In the genomic region with DNA sequence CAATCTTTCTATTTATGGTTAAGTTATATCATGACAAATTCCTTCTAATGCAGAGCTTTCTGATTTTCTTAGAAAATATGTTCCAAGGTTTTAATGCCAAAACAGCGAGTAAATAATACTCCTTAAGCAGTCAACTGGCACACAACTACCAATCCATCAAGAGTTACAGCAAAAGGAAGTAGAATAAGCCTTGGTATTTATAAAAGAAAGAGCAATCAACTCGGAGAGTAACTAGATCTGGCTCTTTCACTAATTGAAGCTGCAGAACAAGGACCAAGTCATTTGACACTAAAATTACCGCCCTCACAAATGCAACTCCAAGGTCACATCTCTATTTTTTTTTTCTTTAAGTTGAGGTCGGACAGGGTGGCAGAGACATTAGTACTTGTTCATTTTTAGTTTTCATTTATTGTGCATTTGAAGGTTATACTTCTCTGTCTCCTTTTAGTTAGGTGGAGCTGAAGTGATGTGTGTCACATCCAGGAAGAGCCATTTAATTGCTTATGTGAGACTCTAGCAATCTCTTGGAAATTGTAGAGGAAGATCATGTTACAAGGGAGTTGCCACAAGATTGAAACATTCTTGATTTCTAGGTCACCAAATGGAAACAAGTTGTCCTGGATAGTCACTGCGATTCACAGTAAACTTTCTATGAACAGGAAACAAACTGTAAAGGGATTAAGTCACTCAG, we compare ENCODE assay signal across 17 cellular contexts.
DNase-seq lines count a peak whose midpoint lies in the region; ATAC-seq, FAIRE-seq and TF ChIP-seq lines count a peak whose summit lies in the region.
"Had no signal": no experiment of that assay in that cellular context is flagged by ENCODE, and none has a peak within 500 bp of the region (broad histone marks: within the 10 kb centered on the region; RNA-seq: fewer than 3 reads in every experiment).

No MANE protein-coding gene starts in this region.

- 44 to 57% (median 48%) methylated on average over 5 of the region's 5 CpGs for WGBS in heart left ventricle, 4 donors
- WGBS in urinary bladder = 51% methylated on average over 5 of the region's 5 CpGs

- no peak overlapping the region for H3K27ac Mint-ChIP-seq in astrocyte (ENCODE audit: unreplicated experiment)

- no peak overlapping the region for H3K27ac ChIP-seq in heart left ventricle
- no peak overlapping the region for H3K27ac ChIP-seq in astrocyte (ENCODE audit: low read depth, low read length)
- peak overlapping the region; percentile 45 for H3K27ac ChIP-seq in urinary bladder (ENCODE audit: low read depth)
- H3K27ac ChIP-seq: A549, parathyroid adenoma had no signal

- TF ChIP-seq CTCF in heart left ventricle (IDR thresholded peaks at IDR 0.05) = no peak
- no peak for TF ChIP-seq CTCF in astrocyte (IDR thresholded peaks at IDR 0.05; ENCODE audit: insufficient read depth, low read depth, low read length)
- no peak for TF ChIP-seq CTCF in BE2C (IDR thresholded peaks at IDR 0.05; ENCODE audit: low read depth, low read length)

- peak; percentile 26 for FAIRE-seq in astrocyte (lab: Jason Lieb, UNC)
- FAIRE-seq: A549 had no signal

- no peak overlapping the region for H2AFZ ChIP-seq in astrocyte (ENCODE audit: low read depth, low read length)
- H2AFZ ChIP-seq: parathyroid adenoma had no signal

- H3K4me1 ChIP-seq in heart left ventricle (peaks cover 0 to 5% (median 0%) of the 10 kb centered on the region in 12 donors), astrocyte (ENCODE audit: insufficient read depth, low read length) (no peaks in the 10 kb centered on the region), urinary bladder (ENCODE audit: insufficient read depth) (no peaks in the 10 kb centered on the region), BE2C (peaks cover 11% of the 10 kb centered on the region)
- H3K4me1 ChIP-seq: A549, parathyroid adenoma had no signal

- intact Hi-C loops in heart left ventricle (cut with DNase I) = no loop called here
- intact Hi-C loops in left cardiac atrium (cut with DNase I) = no loop called here

- TF ChIP-seq POLR2A in heart left ventricle (IDR thresholded peaks at IDR 0.05) = no peak

- H3K9me3 Mint-ChIP-seq in astrocyte (ENCODE audit: unreplicated experiment) = no peaks in the 10 kb centered on the region

- no peaks in the 10 kb centered on the region for H4K20me1 ChIP-seq in astrocyte (ENCODE audit: insufficient read depth, low read length)

- no peaks in the 10 kb centered on the region for H3K36me3 Mint-ChIP-seq in astrocyte (ENCODE audit: low read depth, unreplicated experiment)

- ATAC-seq in heart left ventricle = peak in 3 of 4 donors; percentile 20 to 54 (median 37)
- no peak for ATAC-seq in left cardiac atrium
- ATAC-seq: A549 had no signal

- H3K4me3 Mint-ChIP-seq in astrocyte (ENCODE audit: unreplicated experiment) = no peak overlapping the region

- H3K9ac ChIP-seq in astrocyte (ENCODE audit: low read length) = no peak overlapping the region
- H3K9ac ChIP-seq: parathyroid adenoma had no signal

- H3K4me2 ChIP-seq in astrocyte (ENCODE audit: low read length) = no peak overlapping the region
- H3K4me2 ChIP-seq: A549 had no signal

- H3K36me3 ChIP-seq in heart left ventricle = no peaks in the 10 kb centered on the region
- no peaks in the 10 kb centered on the region for H3K36me3 ChIP-seq in astrocyte (ENCODE audit: insufficient read depth, low read length)
- no peaks in the 10 kb centered on the region for H3K36me3 ChIP-seq in urinary bladder (ENCODE audit: insufficient read depth)
- H3K36me3 ChIP-seq in BE2C = no peaks in the 10 kb centered on the region

- H3K27me3 Mint-ChIP-seq in astrocyte (ENCODE audit: low read depth, unreplicated experiment) = no peaks in the 10 kb centered on the region

- H3K4me3 ChIP-seq in heart left ventricle (no peak overlapping the region), astrocyte (ENCODE audit: insufficient read depth, low read depth, low read length) (no peak overlapping the region), urinary bladder (ENCODE audit: low read depth, low read length) (no peak overlapping the region), BE2C (ENCODE audit: low read depth, low read length) (no peak overlapping the region)
- H3K4me3 ChIP-seq: A549 had no signal

- DNase-seq in heart left ventricle (no peak), left cardiac atrium (no peak), astrocyte (ENCODE audit: low read depth) (no peak), hepatic stellate cell (ENCODE audit: low spot score) (peak; percentile 4), activated gamma-delta T cell (lab: John Stamatoyannopoulos, UW) (no peak), BE2C (no peak)
- no peak for DNase-seq in stimulated activated CD4-positive, alpha-beta T cell treated with anti-CD3 and anti-CD28 coated beads, Interleukin-4, amount 100 ng/mL, for 24 hours
- DNase-seq: activated CD4-positive, CD25-positive, alpha-beta regulatory T cell treated with anti-CD3 and anti-CD28 coated beads, Interleukin-2, amount 50 U/mL, for 72 hours; anterior cingulate cortex; effector CD8-positive, alpha-beta T cell; hypothalamus; NCI-H2227 treated with DMSO at 0.1 percent for 48 hours; stimulated activated CD8-positive, alpha-beta memory T cell treated with anti-CD3 and anti-CD28 coated beads, Interleukin-4, amount 100 ng/mL, for 48 hours; trophoblast cell had no signal

- H3K27me3 ChIP-seq in heart left ventricle (no peaks in the 10 kb centered on the region), astrocyte (ENCODE audit: insufficient read depth, low read length) (no peaks in the 10 kb centered on the region), BE2C (no peaks in the 10 kb centered on the region)

- peaks cover 10% of the 10 kb centered on the region for H3K4me1 Mint-ChIP-seq in astrocyte (ENCODE audit: low read depth, unreplicated experiment)

- H3K79me2 ChIP-seq in astrocyte (ENCODE audit: insufficient read depth, low read length) = no peaks in the 10 kb centered on the region
- H3K79me2 ChIP-seq: parathyroid adenoma had no signal

- no peaks in the 10 kb centered on the region for H3K9me3 ChIP-seq in heart left ventricle
- no peaks in the 10 kb centered on the region for H3K9me3 ChIP-seq in astrocyte (ENCODE audit: insufficient read depth, low read depth, low read length)
- no peaks in the 10 kb centered on the region for H3K9me3 ChIP-seq in BE2C
- H3K9me3 ChIP-seq: A549 had no signal

Comparison
In these comparisons a context has a peak if more than half of its experiments do, and no peak if none do; other contexts are left out.
1. ATAC-seq: peak in heart left ventricle (3 of 4); none in left cardiac atrium (0 of 2).